In genomic region chr16:17994027-17994426, GRCh38 we compare ENCODE assay signal across 23 cellular contexts.
"Had no signal": no experiment of that assay in that cellular context is flagged by ENCODE, and none has a peak within 500 bp of the region (broad histone marks: within the 10 kb centered on the region; RNA-seq: fewer than 3 reads in every experiment).

No MANE protein-coding gene starts in this region.

- ATAC-seq: foreskin keratinocyte; gastroesophageal sphincter; heart left ventricle; left lung; left ventricle myocardium superior; lower lobe of right lung; mucosa of descending colon; naive thymus-derived CD8-positive, alpha-beta T cell had no signal

- H3K4me3 ChIP-seq: coronary artery, dorsolateral prefrontal cortex, esophagus muscularis mucosa, gastroesophageal sphincter, heart left ventricle, hepatocyte, left lung, lower lobe of right lung, mucosa of descending colon had no signal

- H3K4me1 Mint-ChIP-seq: immature natural killer cell; mesothelial cell of epicardium; naive thymus-derived CD8-positive, alpha-beta T cell had no signal

- H3K4me3 Mint-ChIP-seq: immature natural killer cell; mesothelial cell of epicardium; naive B cell; naive thymus-derived CD8-positive, alpha-beta T cell had no signal

- H3K27ac Mint-ChIP-seq: immature natural killer cell; mesothelial cell of epicardium; naive thymus-derived CD8-positive, alpha-beta T cell had no signal

- H3K36me3 Mint-ChIP-seq: immature natural killer cell; mesothelial cell of epicardium; naive B cell; naive thymus-derived CD8-positive, alpha-beta T cell had no signal

- H3K9me3 Mint-ChIP-seq: naive thymus-derived CD8-positive, alpha-beta T cell had no signal

- DNase-seq: dermis blood vessel endothelial cell; dorsolateral prefrontal cortex; effector CD4-positive, alpha-beta T cell; effector memory CD4-positive, alpha-beta T cell; foreskin keratinocyte; heart left ventricle; hypothalamus; immature natural killer cell; islet precursor cell; kidney; kidney glomerular epithelial cell; left lung; left ventricle myocardium superior; lower lobe of right lung; mesenchymal stem cell; mucosa of descending colon; naive B cell; naive thymus-derived CD8-positive, alpha-beta T cell had no signal
